Comparison of ENCODE assay signal across 20 cellular contexts in the genomic region with DNA sequence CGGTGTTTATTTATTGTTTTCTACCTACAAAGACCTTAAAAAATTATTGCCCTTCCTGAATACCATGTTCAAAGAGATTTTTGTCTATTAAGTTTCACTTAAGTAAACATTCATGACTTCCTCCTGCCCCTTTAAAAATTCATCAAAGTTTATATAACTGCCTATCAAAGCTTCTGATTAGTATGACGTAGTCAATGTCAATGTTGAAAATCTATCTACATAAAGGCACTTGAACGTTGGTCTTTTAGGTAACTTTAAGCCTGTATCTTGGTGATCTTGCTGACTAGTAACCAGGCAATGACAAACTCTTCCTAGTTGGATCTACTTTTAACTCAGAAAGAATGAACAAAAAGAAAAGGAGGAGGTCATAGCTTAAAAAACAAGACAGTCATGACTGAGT.
DNase-seq lines count a peak whose midpoint lies in the region; ATAC-seq, FAIRE-seq and TF ChIP-seq lines count a peak whose summit lies in the region.
"Had no signal": no experiment of that assay in that cellular context is flagged by ENCODE, and none has a peak within 500 bp of the region (broad histone marks: within the 10 kb centered on the region; RNA-seq: fewer than 3 reads in every experiment).

No MANE protein-coding gene starts in this region.

- H3K4me1 ChIP-seq in HepG2 (ENCODE audit: insufficient read depth, low read length): peaks cover 12% of the 10 kb centered on the region
- peaks cover 0 to 15% (median 6%) of the 10 kb centered on the region in 4 donors for H3K4me1 ChIP-seq in right lobe of liver
- peaks cover 32% of the 10 kb centered on the region for H3K4me1 ChIP-seq in SJCRH30
- peaks cover 14% of the 10 kb centered on the region for H3K4me1 ChIP-seq in endodermal cell (ENCODE audit: control insufficient read depth, insufficient read depth, low read length)
- H3K4me1 ChIP-seq: Caco-2 had no signal

- no peak overlapping the region for H3K27ac Mint-ChIP-seq in endodermal cell
- H3K27ac Mint-ChIP-seq: B cell; CD4-positive, alpha-beta T cell; CD8-positive, alpha-beta T cell had no signal

- 3% methylated on average over 3 of the region's 3 CpGs for WGBS in HepG2 (ENCODE audit: low lambda C conversion rate)
- WGBS in right lobe of liver (ENCODE audit: insufficient coverage, low coverage, low lambda C conversion rate, missing lambda C conversion rate): 62% methylated on average over 3 of the region's 3 CpGs
- 80 to 96% methylated on average over 1 to 3 of the region's 3 CpGs for WGBS in endodermal cell (ENCODE audit: insufficient coverage in 1 of 2, insufficient read length in 1 of 2), 2 experiments

- H2AFZ ChIP-seq in HepG2 (ENCODE audit: low read length): no peak overlapping the region

- POLR2A ChIA-PET in HepG2 (lab: Yijun Ruan, JAX): no interaction called here

- no TSS peak for BruUV-seq in HepG2 (replicated peaks; lab: Mats Ljungman, UMichigan)

- H3K4me2 ChIP-seq in HepG2 (ENCODE audit: low read depth, low read length): no peak overlapping the region
- H3K4me2 ChIP-seq: BLaER1 treated with 17β-estradiol and CSF1 and Interleukin-3, amounts not matched to agents 10 nM and 100 nM had no signal

- H3K27ac ChIP-seq in HepG2 (ENCODE audit: extremely low read length, insufficient read depth, low read length) (no peak overlapping the region), right lobe of liver (no peak overlapping the region), SJCRH30 (peak overlapping the region; percentile 95), endodermal cell (ENCODE audit: low read depth, low read length) (no peak overlapping the region)
- H3K27ac ChIP-seq: 22Rv1; A549; BLaER1 treated with 17β-estradiol and CSF1 and Interleukin-3, amounts not matched to agents 10 nM and 100 nM; C4-2B had no signal

- TF ChIP-seq POLR2A in HepG2 (IDR thresholded peaks at IDR 0.05; ENCODE audit: insufficient read depth in 1 of 2, low read depth in 2 of 2, low read length in 2 of 2) (no peak), right lobe of liver (IDR thresholded peaks at IDR 0.05) (no peak)

- H3K27me3 ChIP-seq in HepG2 (ENCODE audit: control insufficient read depth in 1 of 2, insufficient read depth in 2 of 2, low read length in 2 of 2) (no peaks in the 10 kb centered on the region), right lobe of liver (no peaks in the 10 kb centered on the region), SJCRH30 (no peaks in the 10 kb centered on the region), endodermal cell (ENCODE audit: control insufficient read depth, insufficient read depth, low read length, poor library complexity, severe bottlenecking) (no peaks in the 10 kb centered on the region)
- H3K27me3 ChIP-seq: BLaER1 treated with 17β-estradiol and CSF1 and Interleukin-3, amounts not matched to agents 10 nM and 100 nM had no signal

- H3K9ac ChIP-seq in HepG2 (ENCODE audit: insufficient read depth, low read depth, low read length) (no peak overlapping the region), endodermal cell (ENCODE audit: extremely low read depth, low read length, poor library complexity, severe bottlenecking) (no peak overlapping the region)
- H3K9ac ChIP-seq: BLaER1 treated with 17β-estradiol and CSF1 and Interleukin-3, amounts not matched to agents 10 nM and 100 nM had no signal

- TF ChIP-seq EP300 in HepG2 (IDR thresholded peaks at IDR 0.05; ENCODE audit: low read depth in 2 of 2, low read length in 2 of 2): no peak
- no peak for TF ChIP-seq EP300 in HepG2 (CRISPR knock-in tag; IDR thresholded peaks at IDR 0.05; ENCODE audit: borderline replicate concordance)

- H3K79me2 ChIP-seq in HepG2 (ENCODE audit: insufficient read depth, low read length): no peaks in the 10 kb centered on the region

- H3K9me3 Mint-ChIP-seq in endodermal cell: peaks cover 14% of the 10 kb centered on the region
- H3K9me3 Mint-ChIP-seq: CD8-positive, alpha-beta T cell had no signal

- no peaks in the 10 kb centered on the region for H3K27me3 Mint-ChIP-seq in endodermal cell (ENCODE audit: insufficient read depth)

- ATAC-seq in HepG2: no peak
- ATAC-seq in right lobe of liver: no peak
- ATAC-seq in HG02623 (IDR thresholded peaks at IDR 0.05; ENCODE audit: unreplicated experiment): no peak
- ATAC-seq: A549; CD8-positive, alpha-beta T cell had no signal

- intact Hi-C loops in HepG2 (cut with micrococcal nuclease; ENCODE audit: unreplicated experiment) (loop anchor here (5.0 to 10.0 kb wide), 2 partner anchors 255 to 352 kb away; a partner anchor contains a TSS), right lobe of liver (cut with DNase I) (no loop called here)

- H3K36me3 ChIP-seq in HepG2 (replicated peaks in 1 of 2; ENCODE audit: control insufficient read depth in 1 of 2, insufficient read depth in 2 of 2, low read length in 2 of 2) (no peaks in the 10 kb centered on the region), right lobe of liver (no peaks in the 10 kb centered on the region), SJCRH30 (0 out of 2 replicates have a peak, but pooled peaks cover 2% of the 10 kb centered on the region), endodermal cell (ENCODE audit: control insufficient read depth, insufficient read depth, low read length) (no peaks in the 10 kb centered on the region)
- H3K36me3 ChIP-seq: BLaER1 treated with 17β-estradiol and CSF1 and Interleukin-3, amounts not matched to agents 10 nM and 100 nM had no signal

- DNase-seq in HepG2 (ENCODE audit: low spot score): no peak
- DNase-seq in right lobe of liver: no peak
- DNase-seq in SJCRH30: no peak
- no peak for DNase-seq in endodermal cell
- DNase-seq in NCI-H187 treated with DMSO at 0.1 percent for 48 hours (lab: John Stamatoyannopoulos, UW): no peak
- DNase-seq in stimulated activated CD4-positive, alpha-beta T cell treated with anti-CD3 and anti-CD28 coated beads, Interleukin-15, amount 100 ng/mL, for 24 hours: no peak
- DNase-seq: AML-193; Caco-2; CD4-positive, alpha-beta T cell; CD8-positive, alpha-beta T cell; DMS79 treated with DMSO at 0.1 percent for 48 hours; GF-D8 had no signal

- H3K4me3 Mint-ChIP-seq in endodermal cell: no peak overlapping the region
- H3K4me3 Mint-ChIP-seq: B cell; CD4-positive, alpha-beta T cell; CD8-positive, alpha-beta T cell had no signal

- H3K4me3 ChIP-seq in HepG2 (replicated peaks in 1 of 3; ENCODE audit: insufficient read depth in 1 of 3, low read depth in 2 of 3, low read length in 3 of 3) (no peak overlapping the region), right lobe of liver (no peak overlapping the region), SJCRH30 (no peak overlapping the region), endodermal cell (ENCODE audit: low read length) (peak overlapping the region; percentile 19)
- H3K4me3 ChIP-seq: A549; BLaER1 treated with 17β-estradiol and CSF1 and Interleukin-3, amounts not matched to agents 10 nM and 100 nM had no signal

- H4K20me1 ChIP-seq in HepG2 (ENCODE audit: insufficient read depth, low read length): no peaks in the 10 kb centered on the region
- H4K20me1 ChIP-seq: BLaER1 treated with 17β-estradiol and CSF1 and Interleukin-3, amounts not matched to agents 10 nM and 100 nM had no signal

- TF ChIP-seq CTCF in HepG2 (CRISPR knock-in tag; IDR thresholded peaks at IDR 0.05) (no peak), right lobe of liver (IDR thresholded peaks at IDR 0.05) (no peak), endodermal cell (conservative IDR thresholded peaks at IDR 0.05) (no peak)

- FAIRE-seq in HepG2 (lab: Jason Lieb, UNC): no peak
- FAIRE-seq: A549, G401.6, GM12891 had no signal

- H3K9me3 ChIP-seq in HepG2 (ENCODE audit: low read length): no peaks in the 10 kb centered on the region; the same call in 1 of the 2 replicates
- no peaks in the 10 kb centered on the region for H3K9me3 ChIP-seq in right lobe of liver
- peaks cover 10% of the 10 kb centered on the region for H3K9me3 ChIP-seq in SJCRH30 (replicated peaks)
- peaks cover 39% of the 10 kb centered on the region for H3K9me3 ChIP-seq in endodermal cell (ENCODE audit: control insufficient read depth, low read length)
- H3K9me3 ChIP-seq: A549 had no signal

- peaks cover 5% of the 10 kb centered on the region for H3K36me3 Mint-ChIP-seq in endodermal cell (ENCODE audit: low read depth)
- H3K36me3 Mint-ChIP-seq: CD8-positive, alpha-beta T cell had no signal

- H3K4me1 Mint-ChIP-seq in endodermal cell: peaks cover 46% of the 10 kb centered on the region
- H3K4me1 Mint-ChIP-seq: B cell had no signal

- CTCF ChIA-PET in HepG2 (lab: Yijun Ruan, JAX; ENCODE audit: low intra/inter-chr PET ratio, low total read pairs): no interaction called here

- in situ Hi-C loops in HepG2 (cut with HindIII; ENCODE audit: extremely low pct_ligation_motif_present, low pct_unique_long_range_greater_than_20kb): no loop called here

- no peak for TF ChIP-seq RAD21 in HepG2 (CRISPR knock-in tag; IDR thresholded peaks at IDR 0.05)

TF ChIP-seq in HepG2, 621 proteins besides CTCF, POLR2A, EP300 and RAD21:
- TF ChIP-seq TGIF2 (CRISPR knock-in tag; IDR thresholded peaks at IDR 0.05) (no peak), ATF7 (IDR thresholded peaks at IDR 0.05) (peak; percentile 65), ATF7 (CRISPR knock-in tag; IDR thresholded peaks at IDR 0.05) (no peak), CREB1 (IDR thresholded peaks at IDR 0.05) (peak; percentile 77), CREB1 (CRISPR knock-in tag; IDR thresholded peaks at IDR 0.05) (no peak)
- TF ChIP-seq, protein P1, sequence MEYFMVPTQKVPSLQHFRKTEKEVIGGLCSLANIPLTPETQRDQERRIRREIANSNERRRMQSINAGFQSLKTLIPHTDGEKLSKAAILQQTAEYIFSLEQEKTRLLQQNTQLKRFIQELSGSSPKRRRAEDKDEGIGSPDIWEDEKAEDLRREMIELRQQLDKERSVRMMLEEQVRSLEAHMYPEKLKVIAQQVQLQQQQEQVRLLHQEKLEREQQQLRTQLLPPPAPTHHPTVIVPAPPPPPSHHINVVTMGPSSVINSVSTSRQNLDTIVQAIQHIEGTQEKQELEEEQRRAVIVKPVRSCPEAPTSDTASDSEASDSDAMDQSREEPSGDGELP (IDR thresholded peaks at IDR 0.05; ENCODE audit: borderline replicate concordance, low read depth): no peak
